In genomic region chr17:78774956-78775571, GRCh38 we compare ENCODE assay signal across 8 cellular contexts. TPM values are rescaled to one million over a fixed set of nuclear protein-coding genes. Genes with fewer than 3 reads are reported as not detected.
DNase-seq lines count a peak whose midpoint lies in the region; ATAC-seq and TF ChIP-seq lines count a peak whose summit lies in the region.

No MANE protein-coding gene starts in this region.

- H2BK20ac ChIP-seq in H9 (ENCODE audit: low read depth, low read length, poor library complexity, severe bottlenecking): no peak overlapping the region

- H3K9ac ChIP-seq in H9 (ENCODE audit: extremely low read depth, insufficient read length, low read length): no peak overlapping the region

- H3K14ac ChIP-seq in H9 (ENCODE audit: insufficient read depth, low read length): no peak overlapping the region

- no peak overlapping the region for H3K18ac ChIP-seq in H9 (ENCODE audit: insufficient read length, low read depth, low read length)

- peaks cover 70% of the 10 kb centered on the region for H3K4me1 Mint-ChIP-seq in stimulated activated memory B cell treated with anti-CD40 and anti-IgM and Interleukin-4, amounts not matched to agents 10 μg/mL and 1 μg/mL and 100 μg/mL, for 72 hours
- peaks cover 6 to 10% of the 10 kb centered on the region in 2 experiments for H3K4me1 Mint-ChIP-seq in H9

- H3K4me2 ChIP-seq in H9 (ENCODE audit: insufficient read depth, insufficient read length, low read length): no peak overlapping the region

- H3K4me1 ChIP-seq in right atrium auricular region (peaks cover 0 to 18% of the 10 kb centered on the region in 2 donors), H9 (ENCODE audit: insufficient read depth, low read length) (no peaks in the 10 kb centered on the region)

- H3K27ac Mint-ChIP-seq in stimulated activated memory B cell treated with anti-CD40 and anti-IgM and Interleukin-4, amounts not matched to agents 10 μg/mL and 1 μg/mL and 100 μg/mL, for 72 hours: peak overlapping the region; percentile 90
- peak overlapping the region in 1 of 3 experiments; percentile 62; a peak in 1 of 7 replicates for H3K27ac Mint-ChIP-seq in H9

- H2AFZ ChIP-seq in H9 (ENCODE audit: low read length): no peak overlapping the region

- H3K27ac ChIP-seq in right atrium auricular region: peak overlapping the region; percentile 17 to 33
- H3K27ac ChIP-seq in H9 (ENCODE audit: insufficient read length, low read depth, low read length): no peak overlapping the region
- H3K27ac ChIP-seq in WERI-Rb-1: no peak overlapping the region

- WGBS in H9 (ENCODE audit: extremely low coverage, insufficient read length, low lambda C conversion rate): no CpG with 5 or more reads among the region's 12 CpGs

- DNase-seq in GF-D8 (lab: John Stamatoyannopoulos, UW) (peak; percentile 48), right atrium auricular region (ENCODE audit: low spot score) (no peak), DMS153 treated with DMSO at 0.1 percent for 48 hours (lab: John Stamatoyannopoulos, UW; ENCODE audit: unreplicated experiment) (no peak), H9 (no peak), WERI-Rb-1 (no peak)
- peak; percentile 48 to 62 (median 49) for DNase-seq in activated CD8-positive, alpha-beta memory T cell treated with anti-CD3 and anti-CD28 coated beads for 48 hours (ENCODE audit: low read depth in 2 of 3, low spot score in 2 of 3)

- no peaks in the 10 kb centered on the region for H3K27me3 Mint-ChIP-seq in stimulated activated memory B cell treated with anti-CD40 and anti-IgM and Interleukin-4, amounts not matched to agents 10 μg/mL and 1 μg/mL and 100 μg/mL, for 72 hours
- no peaks in the 10 kb centered on the region for H3K27me3 Mint-ChIP-seq in H9 (ENCODE audit: low read depth)

- H3K4me3 Mint-ChIP-seq in stimulated activated memory B cell treated with anti-CD40 and anti-IgM and Interleukin-4, amounts not matched to agents 10 μg/mL and 1 μg/mL and 100 μg/mL, for 72 hours: peak overlapping the region; percentile 79
- no peak overlapping the region for H3K4me3 Mint-ChIP-seq in H9

- no peak overlapping the region for H3T11ph ChIP-seq in H9 (ENCODE audit: low read length)

- H2BK15ac ChIP-seq in H9 (ENCODE audit: low read depth, low read length): no peak overlapping the region

- no peak overlapping the region for H2BK5ac ChIP-seq in H9 (ENCODE audit: insufficient read length, low read length)

- no peaks in the 10 kb centered on the region for H3K79me2 ChIP-seq in H9 (ENCODE audit: insufficient read depth, low read length)

- H3K36me3 Mint-ChIP-seq in stimulated activated memory B cell treated with anti-CD40 and anti-IgM and Interleukin-4, amounts not matched to agents 10 μg/mL and 1 μg/mL and 100 μg/mL, for 72 hours: peaks cover 21% of the 10 kb centered on the region
- no peaks in the 10 kb centered on the region for H3K36me3 Mint-ChIP-seq in H9 (ENCODE audit: insufficient read depth in 1 of 3, low read depth in 3 of 3)

- H3K79me1 ChIP-seq in H9 (ENCODE audit: insufficient read depth, low read depth, low read length, poor library complexity, severe bottlenecking): peaks cover 2% of the 10 kb centered on the region

- H3K23me2 ChIP-seq in H9 (ENCODE audit: insufficient read length, low read depth, low read length, poor library complexity, severe bottlenecking): no peaks in the 10 kb centered on the region

- H4K20me1 ChIP-seq in H9 (ENCODE audit: control insufficient read depth, insufficient read depth, insufficient read length): no peaks in the 10 kb centered on the region

- H4K8ac ChIP-seq in H9 (replicated peaks; ENCODE audit: insufficient read length, low read depth, low read length): no peak overlapping the region

- H3K27me3 ChIP-seq in right atrium auricular region: no peaks in the 10 kb centered on the region
- H3K27me3 ChIP-seq in H9 (ENCODE audit: insufficient read depth, low read length): no peaks in the 10 kb centered on the region
- no peaks in the 10 kb centered on the region for H3K27me3 ChIP-seq in WERI-Rb-1 (ENCODE audit: insufficient read depth, low read depth, severe bottlenecking)

- no peak overlapping the region for H2BK12ac ChIP-seq in H9 (ENCODE audit: insufficient read length, low read depth, low read length)

- H3K4me3 ChIP-seq in right atrium auricular region (peak overlapping the region in 1 of 2 donors; percentile 13), WERI-Rb-1 (ENCODE audit: low read depth, low read length) (no peak overlapping the region)

- no peak overlapping the region for H3K56ac ChIP-seq in H9 (ENCODE audit: insufficient read length, low read depth, low read length)

- H3K4ac ChIP-seq in H9 (ENCODE audit: low read depth, low read length): no peak overlapping the region

- TF ChIP-seq CTCF in right atrium auricular region (IDR thresholded peaks at IDR 0.05) (no peak), H9 (conservative IDR thresholded peaks at IDR 0.05) (no peak), WERI-Rb-1 (IDR thresholded peaks at IDR 0.05; ENCODE audit: low read depth, low read length) (no peak)

- H4K5ac ChIP-seq in H9 (ENCODE audit: insufficient read length, low read depth, low read length): no peak overlapping the region

- no peak overlapping the region for H4K91ac ChIP-seq in H9 (ENCODE audit: insufficient read length, low read depth, low read length)

- H2BK120ac ChIP-seq in H9 (ENCODE audit: low read depth, low read length, poor library complexity, severe bottlenecking): no peak overlapping the region

- H3K23ac ChIP-seq in H9 (ENCODE audit: insufficient read length, low read depth, low read length): no peak overlapping the region

- H3K9me3 Mint-ChIP-seq in stimulated activated memory B cell treated with anti-CD40 and anti-IgM and Interleukin-4, amounts not matched to agents 10 μg/mL and 1 μg/mL and 100 μg/mL, for 72 hours: no peaks in the 10 kb centered on the region
- H3K9me3 Mint-ChIP-seq in H9: no peaks in the 10 kb centered on the region

- H3K36me3 ChIP-seq in right atrium auricular region (no peaks in the 10 kb centered on the region), WERI-Rb-1 (peaks cover 31% of the 10 kb centered on the region)

- H3K9me3 ChIP-seq in right atrium auricular region (no peaks in the 10 kb centered on the region), H9 (ENCODE audit: control insufficient read depth, low read depth, low read length) (no peaks in the 10 kb centered on the region), WERI-Rb-1 (ENCODE audit: severe bottlenecking) (no peaks in the 10 kb centered on the region)

- peak; percentile 46 for ATAC-seq in HG03135 (IDR thresholded peaks at IDR 0.05; ENCODE audit: unreplicated experiment)
- peak; percentile 77 for ATAC-seq in stimulated activated memory B cell treated with anti-CD40 and anti-IgM and Interleukin-4, amounts not matched to agents 10 μg/mL and 1 μg/mL and 100 μg/mL, for 72 hours

- no peak overlapping the region for H2AK5ac ChIP-seq in H9 (ENCODE audit: insufficient read length, low read length)

RNA-seq across cellular contexts. Expression of gene CYTH1, which starts 7.0 kb away (rescaled TPM):
- 10 to 100 TPM; 23.8 to 31.0 TPM for total RNA-seq in right atrium auricular region
- 9.7 and 11.2 TPM in 2 replicates for total RNA-seq in H9 (2021)

Comparison
In these comparisons a context has a peak if more than half of its experiments do, and no peak if none do; other contexts are left out.
1. DNase-seq: peak in GF-D8 (single experiment) and activated CD8-positive, alpha-beta memory T cell treated with anti-CD3 and anti-CD28 coated beads for 48 hours (3 of 3); none in right atrium auricular region (single experiment), DMS153 treated with DMSO at 0.1 percent for 48 hours (single experiment), H9 (single experiment) and WERI-Rb-1 (single experiment).
2. H3K27ac ChIP-seq: peak in right atrium auricular region (2 of 2); none in H9 (single experiment) and WERI-Rb-1 (single experiment).